ENCODE assay signal across 21 cellular contexts in genomic region chr5:58755397-58755796, GRCh38.
"Had no signal": no experiment of that assay in that cellular context is flagged by ENCODE, and none has a peak within 500 bp of the region (broad histone marks: within the 10 kb centered on the region; RNA-seq: fewer than 3 reads in every experiment).

No MANE protein-coding gene starts in this region.

- H3K9me3 Mint-ChIP-seq: mesothelial cell of epicardium had no signal

- H3K36me3 Mint-ChIP-seq: mesothelial cell of epicardium had no signal

- H3K9me3 ChIP-seq: colonic mucosa, esophagus muscularis mucosa, gastroesophageal sphincter, heart left ventricle, left lung, lower lobe of right lung, mucosa of descending colon had no signal

- H3K4me2 ChIP-seq: hepatocyte had no signal

- H3K4me3 ChIP-seq: colonic mucosa, dorsolateral prefrontal cortex, esophagus muscularis mucosa, gastroesophageal sphincter, heart left ventricle, hepatocyte, left lung, lower lobe of right lung, mucosa of descending colon had no signal

- H3K79me2 ChIP-seq: hepatocyte had no signal

- FAIRE-seq: endothelial cell of umbilical vein, keratinocyte had no signal

- H3K27ac ChIP-seq: colonic mucosa, dorsolateral prefrontal cortex, esophagus muscularis mucosa, foreskin keratinocyte, gastroesophageal sphincter, heart left ventricle, hepatocyte, left lung, lower lobe of right lung had no signal

- H3K4me3 Mint-ChIP-seq: mesothelial cell of epicardium had no signal

- H3K36me3 ChIP-seq: colonic mucosa, esophagus muscularis mucosa, gastroesophageal sphincter, heart left ventricle, left lung, lower lobe of right lung had no signal

- DNase-seq: colonic mucosa; cortex of kidney; dermis blood vessel endothelial cell; dorsolateral prefrontal cortex; effector CD4-positive, alpha-beta T cell; effector memory CD4-positive, alpha-beta T cell; foreskin keratinocyte; heart left ventricle; hypothalamus; left cardiac atrium; left lung; left ventricle myocardium superior; lower lobe of right lung; mesenchymal stem cell; mucosa of descending colon had no signal

- H3K27me3 ChIP-seq: colonic mucosa, dorsolateral prefrontal cortex, esophagus muscularis mucosa, gastroesophageal sphincter, heart left ventricle, hepatocyte, left lung had no signal

- H3K4me1 ChIP-seq: foreskin keratinocyte, gastroesophageal sphincter had no signal

- H2AFZ ChIP-seq: hepatocyte had no signal

- H3K27ac Mint-ChIP-seq: mesothelial cell of epicardium had no signal
